17 cellular contexts compared by ENCODE assay signal in genomic region chr6:37230104-37230503, GRCh38. TPM values are rescaled to one million over a fixed set of nuclear protein-coding genes. Genes with fewer than 3 reads are reported as not detected.
A peak's percentile ranks its signal among the peaks of the same experiment; 100 is the strongest.
DNase-seq lines count a peak whose midpoint lies in the region; ATAC-seq and TF ChIP-seq lines count a peak whose summit lies in the region.
"Had no signal": no experiment of that assay in that cellular context is flagged by ENCODE, and none has a peak within 500 bp of the region (broad histone marks: within the 10 kb centered on the region; RNA-seq: fewer than 3 reads in every experiment).

No MANE protein-coding gene starts in this region.

- no peaks in the 10 kb centered on the region for H3K27me3 ChIP-seq in mesenchymal stem cell (ENCODE audit: control insufficient read depth in 1 of 2, insufficient read depth in 1 of 2, low read length in 2 of 2)
- no peaks in the 10 kb centered on the region for H3K27me3 ChIP-seq in suprapubic skin
- H3K27me3 ChIP-seq: BE2C had no signal

- no peak overlapping the region for H2BK12ac ChIP-seq in mesenchymal stem cell (ENCODE audit: low read length in 2 of 2)

- H3K4me3 ChIP-seq in mesenchymal stem cell (ENCODE audit: insufficient read depth in 1 of 2, low read depth in 1 of 2, low read length in 2 of 2) (no peak overlapping the region), suprapubic skin (no peak overlapping the region)
- H3K4me3 ChIP-seq: A549, HAP-1 had no signal

- H3K4me1 Mint-ChIP-seq in T-helper 17 cell: peaks cover 3% of the 10 kb centered on the region

- no peak overlapping the region for H3K18ac ChIP-seq in mesenchymal stem cell (ENCODE audit: low read depth in 1 of 2, low read length in 2 of 2)

- no peak for TF ChIP-seq EP300 in suprapubic skin (IDR thresholded peaks at IDR 0.05)

- no peak for TF ChIP-seq CTCF in suprapubic skin (IDR thresholded peaks at IDR 0.05)

- H3K4me3 Mint-ChIP-seq in T-helper 17 cell: no peak overlapping the region
- H3K4me3 Mint-ChIP-seq: HFFc6 had no signal

- H3K9ac ChIP-seq in mesenchymal stem cell (ENCODE audit: low read length): no peak overlapping the region

- no peaks in the 10 kb centered on the region for H3K36me3 ChIP-seq in mesenchymal stem cell (ENCODE audit: control insufficient read depth in 1 of 2, insufficient read depth in 2 of 2, low read depth in 1 of 2, low read length in 2 of 2)
- H3K36me3 ChIP-seq in suprapubic skin: no peaks in the 10 kb centered on the region
- H3K36me3 ChIP-seq: BE2C, HAP-1 had no signal

- no peaks in the 10 kb centered on the region for H3K9me3 ChIP-seq in T-helper 17 cell (ENCODE audit: control insufficient read depth, low read length, poor library complexity, severe bottlenecking)
- H3K9me3 ChIP-seq in mesenchymal stem cell (ENCODE audit: control insufficient read depth, low read length): no peaks in the 10 kb centered on the region
- no peaks in the 10 kb centered on the region for H3K9me3 ChIP-seq in suprapubic skin
- H3K9me3 ChIP-seq: A549, BE2C, HAP-1 had no signal

- no peak overlapping the region for H4K91ac ChIP-seq in mesenchymal stem cell (ENCODE audit: low read length)

- H2BK120ac ChIP-seq in mesenchymal stem cell (ENCODE audit: low read depth, low read length): no peak overlapping the region

- no peaks in the 10 kb centered on the region for H3K4me1 ChIP-seq in mesenchymal stem cell (ENCODE audit: control insufficient read depth, insufficient read depth, low read depth, low read length)
- no peaks in the 10 kb centered on the region for H3K4me1 ChIP-seq in suprapubic skin
- H3K4me1 ChIP-seq: A549, BE2C, HAP-1 had no signal

- no peak overlapping the region for H3K23ac ChIP-seq in mesenchymal stem cell (ENCODE audit: low read length in 2 of 2)

- H2AFZ ChIP-seq in mesenchymal stem cell (ENCODE audit: low read depth, low read length): no peak overlapping the region

- WGBS in mesenchymal stem cell: 85% methylated on average over 6 of the region's 6 CpGs
- 92% methylated on average over 6 of the region's 6 CpGs for WGBS in suprapubic skin

- peak overlapping the region; percentile 28 for H4K8ac ChIP-seq in mesenchymal stem cell (ENCODE audit: low read length)

- H3K4ac ChIP-seq in mesenchymal stem cell (ENCODE audit: low read depth in 1 of 2, low read length in 2 of 2): no peak overlapping the region

- H3K36me3 Mint-ChIP-seq in T-helper 17 cell (ENCODE audit: low read depth): no peaks in the 10 kb centered on the region
- H3K36me3 Mint-ChIP-seq: CD4-positive, alpha-beta memory T cell had no signal

- peak overlapping the region; percentile 31 for H2AK5ac ChIP-seq in mesenchymal stem cell (ENCODE audit: low read length, severe bottlenecking)

- no peak for ATAC-seq in T-helper 17 cell
- ATAC-seq: A549 had no signal

- no peak overlapping the region for H2BK5ac ChIP-seq in mesenchymal stem cell (ENCODE audit: low read depth, low read length, poor library complexity, severe bottlenecking)

- no peak for TF ChIP-seq POLR2A in suprapubic skin (IDR thresholded peaks at IDR 0.05)

- peaks cover 4% of the 10 kb centered on the region for H3K79me1 ChIP-seq in mesenchymal stem cell (replicated peaks; ENCODE audit: low read length, poor library complexity, severe bottlenecking)

- no peak overlapping the region for H3K4me2 ChIP-seq in mesenchymal stem cell (ENCODE audit: low read length, poor library complexity, severe bottlenecking)
- H3K4me2 ChIP-seq: A549 had no signal

- no peak overlapping the region for H3K14ac ChIP-seq in mesenchymal stem cell (ENCODE audit: low read length in 2 of 2)

- DNase-seq in NCI-H82 (lab: John Stamatoyannopoulos, UW) (peak; percentile 61), T-helper 17 cell (no peak), mesenchymal stem cell (no peak), suprapubic skin (ENCODE audit: low spot score in 2 of 2) (no peak), iPS-NIHi7 (ENCODE audit: extremely low spot score) (no peak), DMS114 treated with DMSO at 0.1 percent for 48 hours (lab: John Stamatoyannopoulos, UW; ENCODE audit: unreplicated experiment) (no peak)
- DNase-seq: BE2C; CD4-positive, alpha-beta memory T cell; COR-L47; DND-41; GDM1; GOT3; HFFc6 had no signal

- peak overlapping the region; percentile 19 for H3K27ac Mint-ChIP-seq in T-helper 17 cell
- H3K27ac Mint-ChIP-seq: CD4-positive, alpha-beta memory T cell; HFFc6 had no signal

- H2BK15ac ChIP-seq in mesenchymal stem cell (ENCODE audit: low read depth, poor library complexity, severe bottlenecking): no peak overlapping the region

- H3K27me3 Mint-ChIP-seq in T-helper 17 cell: peaks cover 9% of the 10 kb centered on the region

- H3K27ac ChIP-seq in mesenchymal stem cell (ENCODE audit: low read length, poor library complexity, severe bottlenecking): no peak overlapping the region
- H3K27ac ChIP-seq in suprapubic skin: no peak overlapping the region
- H3K27ac ChIP-seq: A549, C4-2B, HL-60 had no signal

RNA-seq across cellular contexts. Expression of gene TBC1D22B, which starts 27.5 kb away (rescaled TPM):
- total RNA-seq in T-helper 17 cell (10 to 100 TPM; 11.2 to 11.9 TPM), suprapubic skin (10 to 100 TPM; 14.2 to 19.6 (median 18.4) TPM)
- polyA plus RNA-seq in mesenchymal stem cell (2013, experiment 1 of 2): 7.1 TPM
- 7.1 TPM for polyA plus RNA-seq in mesenchymal stem cell (2013, experiment 2 of 2)

RNA-seq across cellular contexts. Expression of gene TMEM217, which starts 27.8 kb away (rescaled TPM):
- total RNA-seq in T-helper 17 cell (1 to 10 TPM in 1 of 2 donors, under 1 TPM in 1; 0.37 to 2.0 TPM), suprapubic skin (1 to 10 TPM in 2 of 4 donors, under 1 TPM in 1, not detected in 1; 0.30 to 3.3 (median 2.6) TPM)
- 2.0 TPM for polyA plus RNA-seq in mesenchymal stem cell (2013, experiment 1 of 2)
- polyA plus RNA-seq in mesenchymal stem cell (2013, experiment 2 of 2): 2.5 TPM
